13 cellular contexts compared by ENCODE assay signal in genomic region chr4:184331155-184331995, GRCh38.
DNase-seq lines count a peak whose midpoint lies in the region; ATAC-seq and TF ChIP-seq lines count a peak whose summit lies in the region.
"Had no signal": no experiment of that assay in that cellular context is flagged by ENCODE, and none has a peak within 500 bp of the region (broad histone marks: within the 10 kb centered on the region; RNA-seq: fewer than 3 reads in every experiment).

No MANE protein-coding gene starts in this region.

- H4K20me1 ChIP-seq in OCI-LY3 (ENCODE audit: insufficient read depth, low read length), result no peaks in the 10 kb centered on the region

- 48 to 56% methylated on average over 10 of the region's 10 CpGs for WGBS in aorta, 2 donors

- H3K9me3 ChIP-seq in OCI-LY3 (ENCODE audit: insufficient read depth, low read length) (no peaks in the 10 kb centered on the region), skeletal muscle tissue (ENCODE audit: control insufficient read depth in 3 of 3, low read length in 3 of 3) (no peaks in the 10 kb centered on the region), aorta (ENCODE audit: control insufficient read depth, low read length) (no peaks in the 10 kb centered on the region)

- H3K9ac ChIP-seq in OCI-LY3 (ENCODE audit: low read length), result peak overlapping the region; percentile 54
- peak overlapping the region in 1 of 3 donors; percentile 21 for H3K9ac ChIP-seq in skeletal muscle tissue (ENCODE audit: low read depth in 1 of 3, low read length in 3 of 3)

- intact Hi-C loops in Right ventricle myocardium superior (cut with DNase I), result no loop called here
- intact Hi-C loops in aorta (cut with DNase I), result no loop called here

- DNase-seq in HL-60 (ENCODE audit: low read depth in 1 of 2, low spot score in 1 of 2) (peak in 1 of 2 experiments; percentile 16), Right ventricle myocardium superior (no peak), COR-L47 (lab: John Stamatoyannopoulos, UW) (no peak), NCI-H1105 (lab: John Stamatoyannopoulos, UW) (no peak), aorta (no peak)
- DNase-seq in central memory CD4-positive, alpha-beta T cell, result no peak
- DNase-seq: activated CD4-positive, alpha-beta T cell treated with anti-CD3 and anti-CD28 coated beads, Interleukin-2, amount 10 ng/mL, durations not matched to agents 24 days and 14 days; GF-D8; GOT3; KG1; nephron progenitor cell had no signal

- ATAC-seq in Right ventricle myocardium superior (ENCODE audit: poor library complexity) (peak; percentile 74), aorta (ENCODE audit: low FRiP score) (no peak)

- TF ChIP-seq CTCF in HL-60 (IDR thresholded peaks at IDR 0.05; ENCODE audit: insufficient read depth, low read length), result no peak
- no peak for TF ChIP-seq CTCF in OCI-LY3 (IDR thresholded peaks at IDR 0.05; ENCODE audit: low read depth, low read length)

- no peak overlapping the region for H2AFZ ChIP-seq in OCI-LY3 (ENCODE audit: low read depth, low read length)

- H3K4me3 ChIP-seq in HL-60 (replicated peaks; ENCODE audit: insufficient read depth, low read length), result no peak overlapping the region
- H3K4me3 ChIP-seq in OCI-LY3 (ENCODE audit: low read length), result no peak overlapping the region
- peak overlapping the region in 1 of 3 donors; percentile 22 for H3K4me3 ChIP-seq in skeletal muscle tissue (ENCODE audit: low read length in 3 of 3)
- H3K4me3 ChIP-seq in aorta (ENCODE audit: low read length in 2 of 2), result no peak overlapping the region

- peak overlapping the region; percentile 44 for H3K4me2 ChIP-seq in OCI-LY3 (ENCODE audit: low read length)

- H3K4me1 ChIP-seq in OCI-LY3 (ENCODE audit: low read length) (peaks cover 70% of the 10 kb centered on the region), skeletal muscle tissue (ENCODE audit: control insufficient read depth in 3 of 3, insufficient read depth in 3 of 3, low read length in 3 of 3) (peaks cover 7 to 9% (median 8%) of the 10 kb centered on the region in 3 donors), aorta (ENCODE audit: control insufficient read depth in 1 of 2, insufficient read depth in 2 of 2, low read length in 2 of 2) (no peaks in the 10 kb centered on the region)

- no peaks in the 10 kb centered on the region for H3K36me3 ChIP-seq in OCI-LY3 (replicated peaks; ENCODE audit: low read depth, low read length)
- no peaks in the 10 kb centered on the region for H3K36me3 ChIP-seq in skeletal muscle tissue (ENCODE audit: control insufficient read depth in 3 of 3, insufficient read depth in 3 of 3, low read length in 3 of 3)
- no peaks in the 10 kb centered on the region for H3K36me3 ChIP-seq in aorta (ENCODE audit: control insufficient read depth in 1 of 2, insufficient read depth in 2 of 2, low read length in 1 of 2)

- no peaks in the 10 kb centered on the region for H3K27me3 ChIP-seq in HL-60 (ENCODE audit: insufficient read depth, poor library complexity, severe bottlenecking)
- no peaks in the 10 kb centered on the region for H3K27me3 ChIP-seq in OCI-LY3 (ENCODE audit: low read depth, low read length)
- H3K27me3 ChIP-seq in skeletal muscle tissue (ENCODE audit: control insufficient read depth in 3 of 3, insufficient read depth in 3 of 3, low read length in 3 of 3), result no peaks in the 10 kb centered on the region
- H3K27me3 ChIP-seq in aorta (ENCODE audit: control insufficient read depth in 1 of 2, insufficient read depth in 2 of 2, low read length in 1 of 2), result no peaks in the 10 kb centered on the region

- no peaks in the 10 kb centered on the region for H3K79me2 ChIP-seq in OCI-LY3 (ENCODE audit: low read length)

- H3K27ac ChIP-seq in HL-60 (replicated peaks) (0 out of 2 replicates have a peak overlapping the region, but pooled peaks have one; percentile 17), OCI-LY3 (ENCODE audit: low read length) (peak overlapping the region; percentile 99), skeletal muscle tissue (ENCODE audit: low read depth, low read length) (peak overlapping the region; percentile 70), aorta (ENCODE audit: low read depth in 1 of 2, low read length in 2 of 2) (no peak overlapping the region)

Comparison
In these comparisons a context has a peak if more than half of its experiments do, and no peak if none do; other contexts are left out.
1. H3K27ac ChIP-seq: peak in HL-60 (single experiment), OCI-LY3 (single experiment) and skeletal muscle tissue (single experiment); none in aorta (0 of 2).